In genomic region chr4:32440391-32440790, GRCh38 we compare ENCODE assay signal across 17 cellular contexts.
"Had no signal": no experiment of that assay in that cellular context is flagged by ENCODE, and none has a peak within 500 bp of the region (broad histone marks: within the 10 kb centered on the region; RNA-seq: fewer than 3 reads in every experiment).

No MANE protein-coding gene starts in this region.

- H3K9me3 Mint-ChIP-seq: type B pancreatic cell had no signal

- H3K4me3 Mint-ChIP-seq: activated CD4-positive, alpha-beta memory T cell treated with anti-CD3 and anti-CD28 coated beads, Interleukin-2, amount 10 ng/mL, durations not matched to agents 7 days and 5 days; activated CD4-positive, alpha-beta T cell treated with anti-CD3 and anti-CD28 coated beads for 36 hours; activated naive CD8-positive, alpha-beta T cell treated with anti-CD3 and anti-CD28 coated beads, Interleukin-2, amount 10 ng/mL, durations not matched to agents 7 days and 5 days; activated T-cell treated with anti-CD3 and anti-CD28 coated beads, Interleukin-2, amount 50 U/mL, for 72 hours; type B pancreatic cell had no signal

- H3K36me3 Mint-ChIP-seq: activated naive CD8-positive, alpha-beta T cell treated with anti-CD3 and anti-CD28 coated beads, Interleukin-2, amount 10 ng/mL, durations not matched to agents 7 days and 5 days; type B pancreatic cell had no signal

- H3K27me3 ChIP-seq: ascending aorta, dorsolateral prefrontal cortex, esophagus muscularis mucosa, heart left ventricle, ovary had no signal

- H3K4me1 ChIP-seq: ascending aorta, esophagus muscularis mucosa, heart left ventricle had no signal

- ATAC-seq: activated CD4-positive, alpha-beta T cell treated with anti-CD3 and anti-CD28 coated beads for 36 hours; activated T-cell treated with anti-CD3 and anti-CD28 coated beads, Interleukin-2, amount 50 U/mL, for 72 hours; heart left ventricle; right cardiac atrium had no signal

- H3K27ac ChIP-seq: ascending aorta, dorsolateral prefrontal cortex, esophagus muscularis mucosa, heart left ventricle, ovary, VCaP had no signal

- DNase-seq: activated CD4-positive, alpha-beta memory T cell treated with anti-CD3 and anti-CD28 coated beads, Interleukin-2, amount 10 ng/mL, durations not matched to agents 7 days and 5 days; activated CD4-positive, alpha-beta T cell treated with anti-CD3 and anti-CD28 coated beads for 36 hours; activated naive CD8-positive, alpha-beta T cell treated with anti-CD3 and anti-CD28 coated beads, Interleukin-2, amount 10 ng/mL, durations not matched to agents 7 days and 5 days; activated T-cell treated with anti-CD3 and anti-CD28 coated beads, Interleukin-2, amount 50 U/mL, for 72 hours; dorsolateral prefrontal cortex; heart left ventricle; islet precursor cell; mesendoderm; ovary; right cardiac atrium; stimulated activated CD4-positive, alpha-beta T cell treated with anti-CD3 and anti-CD28 coated beads, Interleukin-2, amount 100 ng/mL, for 24 hours; stimulated activated naive CD4-positive, alpha-beta T cell; T-helper 9 cell had no signal

- H3K9me3 ChIP-seq: ascending aorta, esophagus muscularis mucosa, heart left ventricle, ovary had no signal

- H3K27ac Mint-ChIP-seq: activated CD4-positive, alpha-beta memory T cell treated with anti-CD3 and anti-CD28 coated beads, Interleukin-2, amount 10 ng/mL, durations not matched to agents 7 days and 5 days; activated CD4-positive, alpha-beta T cell treated with anti-CD3 and anti-CD28 coated beads for 36 hours; activated naive CD8-positive, alpha-beta T cell treated with anti-CD3 and anti-CD28 coated beads, Interleukin-2, amount 10 ng/mL, durations not matched to agents 7 days and 5 days; activated T-cell treated with anti-CD3 and anti-CD28 coated beads, Interleukin-2, amount 50 U/mL, for 72 hours; type B pancreatic cell had no signal

- H3K4me1 Mint-ChIP-seq: activated CD4-positive, alpha-beta memory T cell treated with anti-CD3 and anti-CD28 coated beads, Interleukin-2, amount 10 ng/mL, durations not matched to agents 7 days and 5 days; activated CD4-positive, alpha-beta T cell treated with anti-CD3 and anti-CD28 coated beads for 36 hours; activated naive CD8-positive, alpha-beta T cell treated with anti-CD3 and anti-CD28 coated beads, Interleukin-2, amount 10 ng/mL, durations not matched to agents 7 days and 5 days had no signal

- H3K36me3 ChIP-seq: ascending aorta, esophagus muscularis mucosa, heart left ventricle, ovary had no signal

- H3K4me3 ChIP-seq: ascending aorta, dorsolateral prefrontal cortex, esophagus muscularis mucosa, heart left ventricle, ovary had no signal

- H3K27me3 Mint-ChIP-seq: activated CD4-positive, alpha-beta memory T cell treated with anti-CD3 and anti-CD28 coated beads, Interleukin-2, amount 10 ng/mL, durations not matched to agents 7 days and 5 days; activated CD4-positive, alpha-beta T cell treated with anti-CD3 and anti-CD28 coated beads for 36 hours; activated naive CD8-positive, alpha-beta T cell treated with anti-CD3 and anti-CD28 coated beads, Interleukin-2, amount 10 ng/mL, durations not matched to agents 7 days and 5 days; type B pancreatic cell had no signal
